In genomic region chr13:50909605-50910482, GRCh38 we compare ENCODE assay signal across 8 cellular contexts. TPM values are rescaled to one million over a fixed set of nuclear protein-coding genes. Genes with fewer than 3 reads are reported as not detected.
A peak's percentile ranks its signal among the peaks of the same experiment; 100 is the strongest.
DNase-seq lines count a peak whose midpoint lies in the region; ATAC-seq and TF ChIP-seq lines count a peak whose summit lies in the region.

A gene with protein sequence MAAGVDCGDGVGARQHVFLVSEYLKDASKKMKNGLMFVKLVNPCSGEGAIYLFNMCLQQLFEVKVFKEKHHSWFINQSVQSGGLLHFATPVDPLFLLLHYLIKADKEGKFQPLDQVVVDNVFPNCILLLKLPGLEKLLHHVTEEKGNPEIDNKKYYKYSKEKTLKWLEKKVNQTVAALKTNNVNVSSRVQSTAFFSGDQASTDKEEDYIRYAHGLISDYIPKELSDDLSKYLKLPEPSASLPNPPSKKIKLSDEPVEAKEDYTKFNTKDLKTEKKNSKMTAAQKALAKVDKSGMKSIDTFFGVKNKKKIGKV (plus strand): TSS chr13:50909791. CDS start chr13:50910077, 286 bp downstream.

- in situ Hi-C loops in GM18951 (cut with MboI; ENCODE audit: low sequenced_read_pairs, unreplicated experiment): loop anchor here (25.0 kb wide), 1 partner anchor 923 kb away; the partner anchor contains the start of gene TRIM13

- TF ChIP-seq POLR2A in GM18951 (IDR thresholded peaks at IDR 0.05; ENCODE audit: extremely low read depth, insufficient read depth, insufficient read length): peak; percentile 82

- ATAC-seq in HG03159 (IDR thresholded peaks at IDR 0.05; ENCODE audit: unreplicated experiment) (peak; percentile 65), lower lobe of right lung (peak; percentile 92 to 93)

- intact Hi-C loops in dorsolateral prefrontal cortex (cut with DNase I) (loop anchor here (5.0 kb wide), 2 partner anchors 828 to 913 kb away; partner anchors contain the start of gene TRIM13 (in 1 of the 2)), lower lobe of right lung (cut with DNase I) (no loop called here)

- H3K9me3 ChIP-seq in lower lobe of right lung: no peaks in the 10 kb centered on the region

- TF ChIP-seq CTCF in dorsolateral prefrontal cortex (IDR thresholded peaks at IDR 0.05 in 54 of 56, conservative IDR thresholded peaks at IDR 0.05 in 2 of 56; ENCODE audit: low read depth in 1 of 56, partially characterized antibody in 56 of 56) (peak in 16 of 56 donors; percentile 4 to 33 (median 18)), lower lobe of right lung (IDR thresholded peaks at IDR 0.05) (peak; percentile 22)

- H3K27me3 ChIP-seq in dorsolateral prefrontal cortex: no peaks in the 10 kb centered on the region
- H3K27me3 ChIP-seq in lower lobe of right lung (ENCODE audit: low read depth): no peaks in the 10 kb centered on the region

- H3K4me3 ChIP-seq in dorsolateral prefrontal cortex (peak within 1 kb of the TSS; percentile 69 to 97 (median 86)), lower lobe of right lung (peak within 1 kb of the TSS; percentile 86)

- H3K27ac ChIP-seq in dorsolateral prefrontal cortex (peak within 1 kb of the TSS; percentile 45 to 97 (median 88)), lower lobe of right lung (peak within 1 kb of the TSS; percentile 98)

- DNase-seq in AG20443 (ENCODE audit: low spot score) (peak; percentile 80), NCI-H510A treated with DMSO at 0.1 percent for 48 hours (lab: John Stamatoyannopoulos, UW) (peak; percentile 54), dorsolateral prefrontal cortex (peak; percentile 38 to 80 (median 56)), lower lobe of right lung (peak; percentile 85)
- peak; percentile 68 to 75 for DNase-seq in activated CD4-positive, alpha-beta T cell treated with anti-CD3 and anti-CD28 coated beads, Interleukin-2, amount 50 U/mL, for 48 hours
- peak; percentile 43 to 56 (median 51) for DNase-seq in stimulated activated CD4-positive, alpha-beta T cell treated with anti-CD3 and anti-CD28 coated beads, TNF-alpha, amount 100 ng/mL, for 4 hours (ENCODE audit: low read depth in 3 of 3)

- peaks cover 35% of the 10 kb centered on the region for H3K4me1 ChIP-seq in lower lobe of right lung

- no peaks in the 10 kb centered on the region for H3K36me3 ChIP-seq in lower lobe of right lung

RNA-seq across cellular contexts. Expression of the gene that starts here (rescaled TPM):
- total RNA-seq in dorsolateral prefrontal cortex: 10 to 100 TPM; 30.4 to 70.7 (median 48.7) TPM
- 50.7 TPM for total RNA-seq in lower lobe of right lung

Comparison
In these comparisons a context has a peak if more than half of its experiments do, and no peak if none do; other contexts are left out.
1. Peak in every context shown above with its lines: DNase-seq, ATAC-seq, H3K4me3 ChIP-seq and H3K27ac ChIP-seq.